In the genomic region with DNA sequence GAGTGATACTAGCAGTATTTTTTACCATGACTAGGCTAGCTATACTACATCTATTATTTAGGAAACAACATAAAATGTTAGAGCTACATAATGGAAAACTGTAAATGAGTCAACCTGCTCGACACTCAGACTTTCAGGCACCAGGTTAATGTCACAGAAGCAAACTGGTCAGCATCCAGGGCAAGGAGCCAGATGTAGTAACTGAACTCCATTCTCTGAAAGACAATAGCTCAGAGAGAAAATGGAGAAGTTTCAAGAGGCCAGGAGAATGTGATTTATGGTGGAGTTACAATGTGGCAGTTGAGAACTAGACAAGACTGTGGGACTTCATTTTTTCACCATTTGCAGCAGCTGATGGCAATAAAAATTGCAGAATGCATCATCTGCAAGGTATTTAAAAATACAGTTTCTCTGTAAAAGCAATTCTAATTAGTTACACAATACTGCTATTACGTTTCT, we compare ENCODE assay signal across 9 cellular contexts.
DNase-seq lines count a peak whose midpoint lies in the region; ATAC-seq, FAIRE-seq and TF ChIP-seq lines count a peak whose summit lies in the region.
"Had no signal": no experiment of that assay in that cellular context is flagged by ENCODE, and none has a peak within 500 bp of the region (broad histone marks: within the 10 kb centered on the region; RNA-seq: fewer than 3 reads in every experiment).

No MANE protein-coding gene starts in this region.

- H2BK12ac ChIP-seq in neuronal stem cell (ENCODE audit: low read length): no peak overlapping the region

- no peak overlapping the region for H3K23ac ChIP-seq in neuronal stem cell (ENCODE audit: low read depth, low read length, poor library complexity)

- no CpG with 5 or more reads among the region's 2 CpGs for WGBS in neuronal stem cell (ENCODE audit: extremely low coverage in 2 of 2, insufficient read length in 2 of 2, insufficient replicate concordance in 1 of 2), 2 donors

- TF ChIP-seq CTCF in neural progenitor cell (IDR thresholded peaks at IDR 0.05): no peak

- H3K14ac ChIP-seq in neuronal stem cell (ENCODE audit: low read length): no peak overlapping the region

- H4K20me1 ChIP-seq in neural progenitor cell (ENCODE audit: low read depth): no peaks in the 10 kb centered on the region

- H2BK120ac ChIP-seq in neuronal stem cell (ENCODE audit: low read depth, low read length): no peak overlapping the region

- H2BK15ac ChIP-seq in neuronal stem cell (ENCODE audit: low read length): no peak overlapping the region

- H3K4me1 ChIP-seq in neural progenitor cell: no peaks in the 10 kb centered on the region
- H3K4me1 ChIP-seq in neuronal stem cell (ENCODE audit: control insufficient read depth in 2 of 2, insufficient read depth in 1 of 2, low read depth in 1 of 2, low read length in 2 of 2): no peaks in the 10 kb centered on the region

- H3K27ac ChIP-seq in neural progenitor cell: no peak overlapping the region
- H3K27ac ChIP-seq in neuronal stem cell (replicated peaks; ENCODE audit: low read length): no peak overlapping the region

- no peak overlapping the region for H2AK5ac ChIP-seq in neuronal stem cell (ENCODE audit: low read depth, low read length)

- H3K4me1 Mint-ChIP-seq in neural progenitor cell: no peaks in the 10 kb centered on the region

- H3K9ac ChIP-seq in neural progenitor cell (no peak overlapping the region), neuronal stem cell (ENCODE audit: low read depth, low read length, poor library complexity) (no peak overlapping the region)

- no peak for ATAC-seq in GM21619 (IDR thresholded peaks at IDR 0.05; ENCODE audit: unreplicated experiment)
- ATAC-seq in GM21381 (IDR thresholded peaks at IDR 0.05; ENCODE audit: unreplicated experiment): no peak

- H3K9me3 ChIP-seq in neural progenitor cell (ENCODE audit: low read depth) (no peaks in the 10 kb centered on the region), neuronal stem cell (replicated peaks in 1 of 2; ENCODE audit: control insufficient read depth in 2 of 2, insufficient read depth in 1 of 2, low read depth in 1 of 2, low read length in 2 of 2) (peaks cover 4 to 7% of the 10 kb centered on the region in 2 donors)

- H3K9me3 Mint-ChIP-seq in neural progenitor cell: peaks cover 18% of the 10 kb centered on the region

- peaks cover 4% of the 10 kb centered on the region for H3K27me3 Mint-ChIP-seq in neural progenitor cell (ENCODE audit: insufficient read depth, low read depth)

- no peaks in the 10 kb centered on the region for H3K36me3 ChIP-seq in neural progenitor cell
- H3K36me3 ChIP-seq in neuronal stem cell (replicated peaks in 1 of 2; ENCODE audit: control insufficient read depth in 2 of 2, insufficient read depth in 2 of 2, low read length in 2 of 2): peaks cover 0 to 1% of the 10 kb centered on the region in 2 donors

- H3K4me3 Mint-ChIP-seq in neural progenitor cell: no peak overlapping the region

- peaks cover 2% of the 10 kb centered on the region for H3K36me3 Mint-ChIP-seq in neural progenitor cell

- no peaks in the 10 kb centered on the region for H3F3A ChIP-seq in neural progenitor cell (ENCODE audit: low read depth)

- DNase-seq in H54 (ENCODE audit: insufficient read length, low spot score) (peak; percentile 2), NCI-H2029 (lab: John Stamatoyannopoulos, UW) (peak; percentile 26), amniotic epithelial cell (ENCODE audit: low read depth) (peak; percentile 20), neural progenitor cell (ENCODE audit: low spot score) (no peak), neuronal stem cell (ENCODE audit: low spot score) (no peak)
- DNase-seq: activated effector memory CD4-positive, alpha-beta T cell treated with anti-CD3 and anti-CD28 coated beads, Interleukin-2, amount 50 U/mL, for 16 hours; GOT3 had no signal

- H3K4ac ChIP-seq in neuronal stem cell (ENCODE audit: low read length): no peak overlapping the region

- H3K79me2 ChIP-seq in neural progenitor cell (ENCODE audit: low read depth): no peaks in the 10 kb centered on the region

- peak; percentile 60 for FAIRE-seq in H54 (lab: Jason Lieb, UNC)

- no peak for TF ChIP-seq POLR2A in H54 (IDR thresholded peaks at IDR 0.05; ENCODE audit: low read depth, low read length)

- no peak overlapping the region for H3K27ac Mint-ChIP-seq in neural progenitor cell

- H3K27me3 ChIP-seq in neural progenitor cell (no peaks in the 10 kb centered on the region), neuronal stem cell (ENCODE audit: control insufficient read depth in 3 of 3, insufficient read depth in 3 of 3, low read depth in 1 of 3, low read length in 3 of 3) (no peaks in the 10 kb centered on the region)

- H2BK5ac ChIP-seq in neuronal stem cell (ENCODE audit: low read length): no peak overlapping the region

- H3K4me3 ChIP-seq in neural progenitor cell: no peak overlapping the region
- H3K4me3 ChIP-seq in neuronal stem cell (ENCODE audit: low read length in 2 of 2): no peak overlapping the region

- H2AFZ ChIP-seq in neural progenitor cell (replicated peaks) (peak overlapping the region; percentile 15), neuronal stem cell (ENCODE audit: low read length) (no peak overlapping the region)

- H3K18ac ChIP-seq in neuronal stem cell (ENCODE audit: low read length): no peak overlapping the region

- H4K8ac ChIP-seq in neuronal stem cell (ENCODE audit: low read depth, low read length): no peak overlapping the region

- no peaks in the 10 kb centered on the region for H3K79me1 ChIP-seq in neuronal stem cell (ENCODE audit: low read depth, low read length)

- no peak overlapping the region for H3K4me2 ChIP-seq in neural progenitor cell
- H3K4me2 ChIP-seq in neuronal stem cell (ENCODE audit: insufficient read depth, low read length, poor library complexity, severe bottlenecking): no peak overlapping the region

- H4K91ac ChIP-seq in neuronal stem cell (ENCODE audit: low read depth, low read length, poor library complexity): no peak overlapping the region

Comparison
In these comparisons a context has a peak if more than half of its experiments do, and no peak if none do; other contexts are left out.
1. DNase-seq: peak in H54 (single experiment), NCI-H2029 (single experiment) and amniotic epithelial cell (single experiment); none in neural progenitor cell (single experiment) and neuronal stem cell (single experiment).